In genomic region chr9:137435980-137436760, GRCh38 we compare ENCODE assay signal across 9 cellular contexts. TPM values are rescaled to one million over a fixed set of nuclear protein-coding genes. Genes with fewer than 3 reads are reported as not detected.
DNase-seq lines count a peak whose midpoint lies in the region; ATAC-seq, FAIRE-seq and TF ChIP-seq lines count a peak whose summit lies in the region.
"Had no signal": no experiment of that assay in that cellular context is flagged by ENCODE, and none has a peak within 500 bp of the region (broad histone marks: within the 10 kb centered on the region; RNA-seq: fewer than 3 reads in every experiment).

No MANE protein-coding gene starts in this region.

- no peaks in the 10 kb centered on the region for H3K27me3 ChIP-seq in pancreas

- H3K4me1 ChIP-seq in pancreas (peaks cover 11 to 13% (median 12%) of the 10 kb centered on the region in 3 donors), OCI-LY7 (ENCODE audit: insufficient read depth, low read length, poor library complexity, severe bottlenecking) (no peaks in the 10 kb centered on the region)

- no peak overlapping the region for H3K4me2 ChIP-seq in OCI-LY7 (ENCODE audit: low read length)

- H3K27ac ChIP-seq in C4-2B, result peak overlapping the region; percentile 7; the same call in 1 of the 2 replicates
- peak overlapping the region in 3 of 4 donors; percentile 19 to 81 (median 66) for H3K27ac ChIP-seq in pancreas
- no peak overlapping the region for H3K27ac ChIP-seq in OCI-LY7 (ENCODE audit: low read depth, low read length, poor library complexity, severe bottlenecking)
- H3K27ac ChIP-seq: suprapubic skin had no signal

- H3K79me2 ChIP-seq in OCI-LY7 (ENCODE audit: insufficient read depth, low read depth, low read length), result no peaks in the 10 kb centered on the region

- TF ChIP-seq CTCF in C4-2B (conservative IDR thresholded peaks at IDR 0.05) (no peak), epithelial cell of esophagus (IDR thresholded peaks at IDR 0.05; ENCODE audit: insufficient read depth, low read depth, low read length, missing control alignments) (no peak), pancreas (IDR thresholded peaks at IDR 0.05) (no peak), OCI-LY7 (conservative IDR thresholded peaks at IDR 0.05; ENCODE audit: low read length) (no peak)

- intact Hi-C loops in pancreas (cut with DNase I) (no loop called here), OCI-LY7 (cut with micrococcal nuclease; ENCODE audit: unreplicated experiment) (no loop called here)

- H3K4me3 ChIP-seq in epithelial cell of esophagus (ENCODE audit: low read length) (no peak overlapping the region), pancreas (no peak overlapping the region), OCI-LY7 (ENCODE audit: low read depth, low read length, poor library complexity, severe bottlenecking) (no peak overlapping the region)
- H3K4me3 ChIP-seq: suprapubic skin had no signal

- no peak for FAIRE-seq in pancreas (lab: Jason Lieb, UNC)

- WGBS in pancreas, 2 donors, result 36 to 45% methylated on average over 31 to 42 of the region's 42 CpGs

- CTCF ChIA-PET in OCI-LY7 (lab: Charles Lee; ENCODE audit: unreplicated experiment), result no interaction called here

- DNase-seq in NOMO-1 treated with dmso at 0.1 percent for 144 hours (lab: John Stamatoyannopoulos, UW; ENCODE audit: unreplicated experiment) (peak; percentile 29), epithelial cell of esophagus (ENCODE audit: low read depth) (peak; percentile 70), pancreas (peak; percentile 88 to 97 (median 94)), OCI-LY7 (ENCODE audit: low spot score) (no peak), NCI-H187 treated with DMSO at 0.1 percent for 48 hours (lab: John Stamatoyannopoulos, UW) (no peak), AML-193 (lab: John Stamatoyannopoulos, UW) (no peak)

- H3K36me3 ChIP-seq in pancreas, result no peaks in the 10 kb centered on the region
- no peaks in the 10 kb centered on the region for H3K36me3 ChIP-seq in OCI-LY7 (ENCODE audit: insufficient read depth, low read length)
- H3K36me3 ChIP-seq: suprapubic skin had no signal

- POLR2A ChIA-PET in OCI-LY7 (lab: Charles Lee), result no interaction called here

- H3K9me3 ChIP-seq in pancreas (no peaks in the 10 kb centered on the region), OCI-LY7 (ENCODE audit: low read length) (no peaks in the 10 kb centered on the region)
- H3K9me3 ChIP-seq: suprapubic skin had no signal

- H4K20me1 ChIP-seq in OCI-LY7 (ENCODE audit: insufficient read depth, low read length), result no peaks in the 10 kb centered on the region; the same call in 1 of the 2 replicates

- no peaks in the 10 kb centered on the region for H3K9me2 ChIP-seq in OCI-LY7 (ENCODE audit: insufficient read depth, low read length)

- no TSS peak for BruUV-seq in OCI-LY7 (replicated peaks; lab: Mats Ljungman, UMichigan)

- peak; percentile 90 to 96 (median 94) for ATAC-seq in pancreas
- no peak for ATAC-seq in GM21786 (IDR thresholded peaks at IDR 0.05; ENCODE audit: unreplicated experiment)

- H2AFZ ChIP-seq in OCI-LY7 (ENCODE audit: low read length), result no peak overlapping the region

RNA-seq across cellular contexts. Expression of gene ENTPD8, which starts 5.0 kb away (rescaled TPM):
- total RNA-seq in pancreas (1 to 10 TPM in 5 of 6 donors, under 1 TPM in 1; 0.98 to 3.8 (median 1.3) TPM), OCI-LY7 (2022) (not detected in 2 replicates)
- 1 to 10 TPM; 3.9 to 4.7 TPM for polyA plus RNA-seq in pancreas
- total RNA-seq in OCI-LY7 (2014; rRNA removed; shearing (Covaris generic)), result not detected in 2 replicates
- total RNA-seq: suprapubic skin had no signal

RNA-seq across cellular contexts. Expression of gene NOXA1, which starts 13.0 kb away (rescaled TPM):
- total RNA-seq in pancreas, result 10 to 100 TPM in 3 of 6 donors, 1 to 10 TPM in 3; 6.6 to 15.0 (median 10.0) TPM
- polyA plus RNA-seq in pancreas, result 10 to 100 TPM; 40.0 to 45.5 TPM
- not detected in 2 replicates for total RNA-seq in OCI-LY7 (2014; rRNA removed; shearing (Covaris generic))
- total RNA-seq in OCI-LY7 (2022), result not detected in 2 replicates

RNA-seq across cellular contexts. Expression of gene EXD3, which starts 13.2 kb away (rescaled TPM):
- total RNA-seq in pancreas (10 to 100 TPM in 3 of 6 donors, 1 to 10 TPM in 3; 8.1 to 16.5 (median 10.4) TPM), OCI-LY7 (2022) (20.8 and 27.0 TPM in 2 replicates)
- 10 to 100 TPM; 43.1 to 57.3 TPM for polyA plus RNA-seq in pancreas
- 14.2 and 27.0 TPM in 2 replicates for total RNA-seq in OCI-LY7 (2014; rRNA removed; shearing (Covaris generic))

RNA-seq across cellular contexts. Expression of gene NSMF, which starts 23.0 kb away (rescaled TPM):
- total RNA-seq in pancreas (10 to 100 TPM; 22.0 to 34.4 (median 26.3) TPM), OCI-LY7 (2022) (29.0 and 29.8 TPM in 2 replicates)
- 10 to 100 TPM; 68.6 to 81.0 TPM for polyA plus RNA-seq in pancreas
- 15.8 and 20.3 TPM in 2 replicates for total RNA-seq in OCI-LY7 (2014; rRNA removed; shearing (Covaris generic))

Comparison
In these comparisons a context has a peak if more than half of its experiments do, and no peak if none do; other contexts are left out.
1. DNase-seq: peak in NOMO-1 treated with dmso at 0.1 percent for 144 hours (single experiment), epithelial cell of esophagus (single experiment) and pancreas (6 of 6); none in OCI-LY7 (single experiment), NCI-H187 treated with DMSO at 0.1 percent for 48 hours (single experiment) and AML-193 (0 of 2).
2. RNA of gene NOXA1, which starts 13.0 kb away (total RNA-seq): 6.6 to 15.0 TPM in pancreas; not detected in OCI-LY7; every median in the first group is over 4 times any median in the second.